Comparison of ENCODE assay signal across 8 cellular contexts in genomic region chr4:13545394-13545808, GRCh38. TPM values are rescaled to one million over a fixed set of nuclear protein-coding genes. Genes with fewer than 3 reads are reported as not detected.
DNase-seq lines count a peak whose midpoint lies in the region; ATAC-seq and TF ChIP-seq lines count a peak whose summit lies in the region.

No MANE protein-coding gene starts in this region.

- intact Hi-C loops in activated CD4-positive, alpha-beta T cell treated with anti-CD3 and anti-CD28 coated beads for 36 hours (cut with DNase I, micrococcal nuclease): loop anchor here (1.0 to 2.0 kb wide), 3 partner anchors 8 to 61 kb away; partner anchors contain the start of gene RAB28 (in 1 of the 2)
- intact Hi-C loops in activated CD4-positive, alpha-beta memory T cell treated with anti-CD3 and anti-CD28 coated beads for 36 hours (cut with micrococcal nuclease): loop anchor here (1.0 to 5.0 kb wide), 2 partner anchors 17 to 1457 kb away; partner anchors contain the start of gene CPEB2
- intact Hi-C loops in spleen (cut with DNase I; ENCODE audit: low total_unique reads): loop anchor here (5.0 kb wide), 2 partner anchors 693 to 818 kb away; no protein-coding TSS in a partner anchor
- intact Hi-C loops in posterior vena cava (cut with DNase I): loop anchor here (10.0 kb wide), 1 partner anchor 691 kb away; no protein-coding TSS in a partner anchor

- peak overlapping the region in 4 of 8 donors; percentile 74 to 80 (median 79) for H3K27ac ChIP-seq in spleen

- CTCF ChIA-PET in activated CD4-positive, alpha-beta T cell treated with anti-CD3 and anti-CD28 coated beads for 36 hours (lab: Charles Lee): no interaction called here
- CTCF ChIA-PET in activated CD4-positive, alpha-beta memory T cell treated with anti-CD3 and anti-CD28 coated beads for 36 hours (lab: Charles Lee): no interaction called here

- WGBS in spleen, 5 donors: 11 to 15% (median 14%) methylated on average over 8 of the region's 8 CpGs

- H3K4me3 Mint-ChIP-seq in activated CD4-positive, alpha-beta T cell treated with anti-CD3 and anti-CD28 coated beads for 36 hours: peak overlapping the region; percentile 72
- H3K4me3 Mint-ChIP-seq in activated CD4-positive, alpha-beta memory T cell treated with anti-CD3 and anti-CD28 coated beads for 36 hours: peak overlapping the region; percentile 74
- peak overlapping the region; percentile 95 for H3K4me3 Mint-ChIP-seq in glutamatergic neuron (ENCODE audit: unreplicated experiment)

- H3K9me3 ChIP-seq in spleen: peaks cover 0 to 9% (median 0%) of the 10 kb centered on the region in 8 donors

- H3K4me3 ChIP-seq in spleen: peak overlapping the region; percentile 41 to 73 (median 52)

- DNase-seq in activated CD4-positive, alpha-beta T cell treated with anti-CD3 and anti-CD28 coated beads for 36 hours: no peak
- no peak for DNase-seq in activated CD4-positive, alpha-beta T cell treated with anti-CD3 and anti-CD28 coated beads, Interleukin-2, amount 50 U/mL, for 4 hours
- DNase-seq in activated CD4-positive, alpha-beta memory T cell treated with anti-CD3 and anti-CD28 coated beads for 36 hours: no peak
- DNase-seq in glutamatergic neuron (no peak), spleen (no peak), posterior vena cava (ENCODE audit: low spot score) (no peak)

- H3K4me1 Mint-ChIP-seq in activated CD4-positive, alpha-beta T cell treated with anti-CD3 and anti-CD28 coated beads for 36 hours: peaks cover 46% of the 10 kb centered on the region
- peaks cover 43% of the 10 kb centered on the region for H3K4me1 Mint-ChIP-seq in activated CD4-positive, alpha-beta memory T cell treated with anti-CD3 and anti-CD28 coated beads for 36 hours (ENCODE audit: low read depth)
- no peaks in the 10 kb centered on the region for H3K4me1 Mint-ChIP-seq in glutamatergic neuron (ENCODE audit: low read depth, unreplicated experiment)

- peaks cover 62% of the 10 kb centered on the region for H3K27me3 Mint-ChIP-seq in activated CD4-positive, alpha-beta T cell treated with anti-CD3 and anti-CD28 coated beads for 36 hours
- H3K27me3 Mint-ChIP-seq in activated CD4-positive, alpha-beta memory T cell treated with anti-CD3 and anti-CD28 coated beads for 36 hours: peaks cover 63% of the 10 kb centered on the region
- H3K27me3 Mint-ChIP-seq in glutamatergic neuron (ENCODE audit: unreplicated experiment): peaks cover 35% of the 10 kb centered on the region

- no peak for TF ChIP-seq CTCF in glutamatergic neuron (IDR thresholded peaks at IDR 0.05; ENCODE audit: partially characterized antibody, unreplicated experiment)
- TF ChIP-seq CTCF in spleen (IDR thresholded peaks at IDR 0.05 in 8 of 11, conservative IDR thresholded peaks at IDR 0.05 in 3 of 11): no peak

- no peaks in the 10 kb centered on the region for H3K9me3 Mint-ChIP-seq in activated CD4-positive, alpha-beta T cell treated with anti-CD3 and anti-CD28 coated beads for 36 hours (ENCODE audit: low read depth)
- no peaks in the 10 kb centered on the region for H3K9me3 Mint-ChIP-seq in activated CD4-positive, alpha-beta memory T cell treated with anti-CD3 and anti-CD28 coated beads for 36 hours
- H3K9me3 Mint-ChIP-seq in glutamatergic neuron (ENCODE audit: unreplicated experiment): peaks cover 15% of the 10 kb centered on the region

- peaks cover 36 to 92% (median 72%) of the 10 kb centered on the region in 6 donors for H3K4me1 ChIP-seq in spleen

- no peaks in the 10 kb centered on the region for H3K36me3 ChIP-seq in spleen

- no peak for TF ChIP-seq POLR2A in spleen (IDR thresholded peaks at IDR 0.05)

- POLR2A ChIA-PET in activated CD4-positive, alpha-beta T cell treated with anti-CD3 and anti-CD28 coated beads for 36 hours (lab: Charles Lee): no interaction called here
- POLR2A ChIA-PET in activated CD4-positive, alpha-beta memory T cell treated with anti-CD3 and anti-CD28 coated beads for 36 hours (lab: Charles Lee): no interaction called here

- peaks cover 22 to 100% (median 98%) of the 10 kb centered on the region in 7 donors for H3K27me3 ChIP-seq in spleen (replicated peaks in 1 of 7)

- ATAC-seq in activated CD4-positive, alpha-beta T cell treated with anti-CD3 and anti-CD28 coated beads for 36 hours: no peak
- ATAC-seq in GM21360 (IDR thresholded peaks at IDR 0.05; ENCODE audit: unreplicated experiment): no peak
- ATAC-seq in GM21367 (IDR thresholded peaks at IDR 0.05; ENCODE audit: unreplicated experiment): no peak

- H3K27ac Mint-ChIP-seq in activated CD4-positive, alpha-beta T cell treated with anti-CD3 and anti-CD28 coated beads for 36 hours: no peak overlapping the region
- H3K27ac Mint-ChIP-seq in activated CD4-positive, alpha-beta memory T cell treated with anti-CD3 and anti-CD28 coated beads for 36 hours: no peak overlapping the region
- peak overlapping the region; percentile 48 for H3K27ac Mint-ChIP-seq in glutamatergic neuron (ENCODE audit: unreplicated experiment)

- H3K36me3 Mint-ChIP-seq in activated CD4-positive, alpha-beta T cell treated with anti-CD3 and anti-CD28 coated beads for 36 hours (ENCODE audit: low read depth): no peaks in the 10 kb centered on the region
- peaks cover 8% of the 10 kb centered on the region for H3K36me3 Mint-ChIP-seq in activated CD4-positive, alpha-beta memory T cell treated with anti-CD3 and anti-CD28 coated beads for 36 hours
- no peaks in the 10 kb centered on the region for H3K36me3 Mint-ChIP-seq in glutamatergic neuron (ENCODE audit: unreplicated experiment)

RNA-seq across cellular contexts. Expression of gene NKX3-2, which starts 1.1 kb away (rescaled TPM):
- total RNA-seq in activated CD4-positive, alpha-beta T cell treated with anti-CD3 and anti-CD28 coated beads for 36 hours: not detected
- not detected for total RNA-seq in activated CD4-positive, alpha-beta memory T cell treated with anti-CD3 and anti-CD28 coated beads for 36 hours
- total RNA-seq in glutamatergic neuron (ENCODE audit: unreplicated experiment) (0.25 TPM), spleen (1 to 10 TPM in 6 of 7 donors, under 1 TPM in 1; 0.57 to 3.1 (median 1.7) TPM), posterior vena cava (under 1 TPM in 1 of 2 donors, not detected in 1; 0.19 TPM)
- 1 to 10 TPM in 1 of 3 donors, under 1 TPM in 2; 0.83 to 1.5 (median 0.83) TPM for polyA plus RNA-seq in spleen
